8 cellular contexts compared by ENCODE assay signal in the genomic region with DNA sequence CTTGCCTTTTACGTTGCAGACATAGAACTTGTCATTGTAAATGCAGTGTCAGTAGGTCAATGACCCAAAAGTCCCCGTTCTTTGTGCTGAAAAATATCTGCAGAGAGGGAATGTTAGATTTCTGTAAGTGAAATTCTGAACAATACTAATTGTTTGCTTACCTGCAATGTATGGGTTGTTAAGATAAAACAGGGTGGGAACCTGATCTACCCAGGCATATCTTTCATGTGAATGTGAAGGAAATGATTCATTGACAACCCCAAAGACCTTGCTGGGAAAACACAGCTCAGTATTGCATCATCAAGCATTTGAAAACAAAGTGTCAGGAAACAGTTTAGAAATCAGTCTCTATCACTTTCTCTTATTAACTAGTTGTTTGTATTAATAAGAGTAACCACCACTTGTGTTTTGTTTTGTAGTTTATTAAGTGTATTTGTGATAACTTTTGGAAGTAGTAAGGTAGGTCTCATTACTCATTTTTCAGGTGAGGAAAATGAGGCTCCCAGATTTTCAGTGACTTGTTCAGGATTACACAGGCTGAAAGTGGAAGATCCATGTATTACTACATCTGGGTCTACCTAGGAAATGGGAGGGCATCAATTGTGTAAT. TPM values are rescaled to one million over a fixed set of nuclear protein-coding genes. Genes with fewer than 3 reads are reported as not detected.
DNase-seq lines count a peak whose midpoint lies in the region; ATAC-seq and TF ChIP-seq lines count a peak whose summit lies in the region.

No MANE protein-coding gene starts in this region.

- H3K4me1 Mint-ChIP-seq in activated CD4-positive, alpha-beta T cell treated with anti-CD3 and anti-CD28 coated beads, Interleukin-2, amount 10 ng/mL, durations not matched to agents 24 days and 14 days, result peaks cover 26% of the 10 kb centered on the region

- H3K36me3 Mint-ChIP-seq in activated CD4-positive, alpha-beta T cell treated with anti-CD3 and anti-CD28 coated beads, Interleukin-2, amount 10 ng/mL, durations not matched to agents 24 days and 14 days (ENCODE audit: low read depth), result peaks cover 17% of the 10 kb centered on the region

- no peak overlapping the region for H3K4me3 ChIP-seq in NB4 (ENCODE audit: low read depth, low read length)
- H3K4me3 ChIP-seq in cardiac fibroblast (replicated peaks in 1 of 2; ENCODE audit: low read depth in 2 of 2, low read length in 2 of 2), result no peak overlapping the region

- no peak for TF ChIP-seq CTCF in NB4 (IDR thresholded peaks at IDR 0.05; ENCODE audit: low read depth, low read length)
- TF ChIP-seq CTCF in cardiac fibroblast (IDR thresholded peaks at IDR 0.05; ENCODE audit: low read depth, low read length), result no peak

- TF ChIP-seq POLR2A in NB4 (IDR thresholded peaks at IDR 0.05; ENCODE audit: extremely low read depth, insufficient read length), result no peak

- intact Hi-C loops in activated CD4-positive, alpha-beta T cell treated with anti-CD3 and anti-CD28 coated beads, Interleukin-2, amount 10 ng/mL, durations not matched to agents 24 days and 14 days (cut with micrococcal nuclease), result loop anchor here (2.0 kb wide), 1 partner anchor 18 kb away; no protein-coding TSS in a partner anchor

- peak overlapping the region; percentile 55 for H3K4me3 Mint-ChIP-seq in activated CD4-positive, alpha-beta T cell treated with anti-CD3 and anti-CD28 coated beads, Interleukin-2, amount 10 ng/mL, durations not matched to agents 24 days and 14 days

- H3K27ac Mint-ChIP-seq in activated CD4-positive, alpha-beta T cell treated with anti-CD3 and anti-CD28 coated beads, Interleukin-2, amount 10 ng/mL, durations not matched to agents 24 days and 14 days, result peak overlapping the region; percentile 78

- ATAC-seq in HG02852 (IDR thresholded peaks at IDR 0.05; ENCODE audit: unreplicated experiment) (no peak), HG03108 (IDR thresholded peaks at IDR 0.05; ENCODE audit: unreplicated experiment) (no peak)

- DNase-seq in activated CD4-positive, alpha-beta T cell treated with anti-CD3 and anti-CD28 coated beads, Interleukin-2, amount 10 ng/mL, durations not matched to agents 24 days and 14 days, result peak; percentile 76
- DNase-seq in activated CD4-positive, alpha-beta T cell treated with anti-CD3 and anti-CD28 coated beads for 48 hours, result no peak
- DNase-seq in NB4 (ENCODE audit: low read depth) (peak; percentile 73), cardiac fibroblast (ENCODE audit: low read depth in 2 of 2) (peak; percentile 90 to 95), lung microvascular endothelial cell (ENCODE audit: low read depth in 2 of 2) (peak; percentile 97 to 98), occipital lobe (lab: John Stamatoyannopoulos, UW) (no peak)

- peaks cover 17% of the 10 kb centered on the region for H3K9me3 Mint-ChIP-seq in activated CD4-positive, alpha-beta T cell treated with anti-CD3 and anti-CD28 coated beads, Interleukin-2, amount 10 ng/mL, durations not matched to agents 24 days and 14 days

- no peaks in the 10 kb centered on the region for H3K27me3 Mint-ChIP-seq in activated CD4-positive, alpha-beta T cell treated with anti-CD3 and anti-CD28 coated beads, Interleukin-2, amount 10 ng/mL, durations not matched to agents 24 days and 14 days

RNA-seq across cellular contexts. Expression of a gene that starts 57.9 kb away (rescaled TPM):
- 158 and 168 TPM in 2 replicates for total RNA-seq in activated CD4-positive, alpha-beta T cell treated with anti-CD3 and anti-CD28 coated beads, Interleukin-2, amount 10 ng/mL, durations not matched to agents 24 days and 14 days
- total RNA-seq in lung microvascular endothelial cell (331 and 546 TPM in 2 replicates), occipital lobe (259 TPM)

Comparison
In these comparisons a context has a peak if more than half of its experiments do, and no peak if none do; other contexts are left out.
1. DNase-seq: peak in activated CD4-positive, alpha-beta T cell treated with anti-CD3 and anti-CD28 coated beads, Interleukin-2, amount 10 ng/mL, durations not matched to agents 24 days and 14 days (single experiment), NB4 (single experiment), cardiac fibroblast (2 of 2) and lung microvascular endothelial cell (2 of 2); none in activated CD4-positive, alpha-beta T cell treated with anti-CD3 and anti-CD28 coated beads for 48 hours (single experiment) and occipital lobe (single experiment).